8 cellular contexts compared by ENCODE assay signal in genomic region chr3:44648564-44649229, GRCh38. TPM values are rescaled to one million over a fixed set of nuclear protein-coding genes. Genes with fewer than 3 reads are reported as not detected.
DNase-seq lines count a peak whose midpoint lies in the region; ATAC-seq, FAIRE-seq and TF ChIP-seq lines count a peak whose summit lies in the region.

Gene ZNF35 (plus strand): TSS chr3:44648732. CDS start chr3:44651068, 2,336 bp downstream.

- ATAC-seq in GM21515 (IDR thresholded peaks at IDR 0.05; ENCODE audit: unreplicated experiment) = peak; percentile 91
- peak; percentile 98 for ATAC-seq in PC-3
- ATAC-seq in left cardiac atrium = peak; percentile 97 to 98
- peak; percentile 96 to 99 (median 98) for ATAC-seq in pancreas
- peak; percentile 94 for ATAC-seq in aorta (ENCODE audit: low FRiP score)

- TF ChIP-seq CTCF in PC-3 (conservative IDR thresholded peaks at IDR 0.05; ENCODE audit: low read depth, low read length) = no peak
- TF ChIP-seq CTCF in pancreas (IDR thresholded peaks at IDR 0.05) = no peak

- H3K9me3 ChIP-seq in ES-I3 (ENCODE audit: control insufficient read depth, insufficient read depth, low read length) = peaks cover 7% of the 10 kb centered on the region; the same call in 1 of the 2 replicates
- peaks cover 4% of the 10 kb centered on the region; the same call in 1 of the 2 replicates for H3K9me3 ChIP-seq in HUES48 (ENCODE audit: control insufficient read depth, insufficient read depth, low read length)
- peaks cover 5% of the 10 kb centered on the region; the same call in 1 of the 2 replicates for H3K9me3 ChIP-seq in PC-3 (ENCODE audit: low read length)
- no peaks in the 10 kb centered on the region for H3K9me3 ChIP-seq in pancreas
- no peaks in the 10 kb centered on the region for H3K9me3 ChIP-seq in aorta (ENCODE audit: control insufficient read depth, low read length)

- no peaks in the 10 kb centered on the region for H3K4me1 ChIP-seq in ES-I3 (ENCODE audit: insufficient read depth, low read length)
- H3K4me1 ChIP-seq in HUES48 (ENCODE audit: control insufficient read depth, insufficient read depth, low read length) = peaks cover 5% of the 10 kb centered on the region; the same call in 1 of the 2 replicates
- peaks cover 3% of the 10 kb centered on the region; the same call in 1 of the 2 replicates for H3K4me1 ChIP-seq in PC-3 (ENCODE audit: insufficient read depth, low read length)
- H3K4me1 ChIP-seq in pancreas = peaks cover 0 to 6% (median 6%) of the 10 kb centered on the region in 3 donors
- peaks cover 0 to 2% of the 10 kb centered on the region in 2 donors for H3K4me1 ChIP-seq in aorta (ENCODE audit: control insufficient read depth in 1 of 2, insufficient read depth in 2 of 2, low read length in 2 of 2)

- H3K9ac ChIP-seq in ES-I3 (ENCODE audit: low read depth, low read length) (peak within 1 kb of the TSS; percentile 79), HUES48 (ENCODE audit: low read depth, low read length) (peak within 1 kb of the TSS; percentile 83), PC-3 (ENCODE audit: low read length) (peak within 1 kb of the TSS; percentile 88)

- BruUV-seq in PC-3 (replicated peaks; lab: Mats Ljungman, UMichigan) = TSS peak; percentile 77

- DNase-seq in PC-3 (peak; percentile 92), amniotic stem cell (lab: John Stamatoyannopoulos, UW) (peak; percentile 79), left cardiac atrium (peak; percentile 88), pancreas (peak; percentile 66 to 88 (median 72)), aorta (peak; percentile 85 to 90)

- no peaks in the 10 kb centered on the region for H3F3A ChIP-seq in PC-3 (ENCODE audit: low read length, unreplicated experiment)

- CTCF ChIA-PET in PC-3 (lab: Charles Lee) = no interaction called here

- H3K9me2 ChIP-seq in PC-3 (replicated peaks; ENCODE audit: low read length) = no peaks in the 10 kb centered on the region

- H3K4me3 ChIP-seq in HUES48 (ENCODE audit: low read depth, low read length) = peak within 1 kb of the TSS; percentile 98
- peak within 1 kb of the TSS; percentile 74 for H3K4me3 ChIP-seq in PC-3 (ENCODE audit: low read length)
- H3K4me3 ChIP-seq in pancreas = peak within 1 kb of the TSS; percentile 80 to 93 (median 86)
- H3K4me3 ChIP-seq in aorta (ENCODE audit: low read length in 2 of 2) = peak within 1 kb of the TSS; percentile 61 to 87

- H3K4me2 ChIP-seq in PC-3 (ENCODE audit: low read length) = peak within 1 kb of the TSS; percentile 88

- H4K20me1 ChIP-seq in PC-3 (ENCODE audit: low read length) = no peaks in the 10 kb centered on the region

- WGBS in pancreas, 2 donors = 0 to 1% methylated on average over 30 to 37 of the region's 37 CpGs
- 1% methylated on average over 35 to 37 of the region's 37 CpGs for WGBS in aorta, 2 donors

- H3K79me2 ChIP-seq in PC-3 (ENCODE audit: low read length) = peaks cover 27% of the 10 kb centered on the region

- H3K27me3 ChIP-seq in HUES48 (ENCODE audit: control insufficient read depth, insufficient read depth, low read length) (no peaks in the 10 kb centered on the region), PC-3 (ENCODE audit: low read length) (no peaks in the 10 kb centered on the region), pancreas (no peaks in the 10 kb centered on the region), aorta (ENCODE audit: control insufficient read depth in 1 of 2, insufficient read depth in 2 of 2, low read length in 1 of 2) (no peaks in the 10 kb centered on the region)

- intact Hi-C loops in PC-3 (cut with micrococcal nuclease) (loop anchor here (1.0 to 10.0 kb wide), 3 partner anchors 24 to 236 kb away; no protein-coding TSS in a partner anchor), left cardiac atrium (cut with DNase I) (loop anchor here in 1 of 2 donors (10.0 kb wide), 1 partner anchor 324 kb away; no protein-coding TSS in a partner anchor), pancreas (cut with DNase I) (no loop called here), aorta (cut with DNase I) (loop anchor here in 1 of 2 donors (5.0 kb wide), 1 partner anchor 114 kb away; the partner anchor contains the start of genes KIAA1143 and KIF15)

- peak within 1 kb of the TSS; percentile 86 for H3K27ac ChIP-seq in HUES48 (ENCODE audit: low read depth, low read length)
- no peak within 1 kb of the TSS for H3K27ac ChIP-seq in PC-3 (ENCODE audit: low read length)
- peak within 1 kb of the TSS; percentile 13 to 42 (median 23) for H3K27ac ChIP-seq in pancreas
- H3K27ac ChIP-seq in aorta (ENCODE audit: low read depth in 1 of 2, low read length in 2 of 2) = peak within 1 kb of the TSS in 1 of 2 donors; percentile 19

- POLR2A ChIA-PET in PC-3 (lab: Charles Lee; ENCODE audit: unreplicated experiment) = interaction anchor here (0.6 kb wide), 1 partner anchor 414 kb away, joined by 6 read pairs; no protein-coding TSS in a partner anchor

- H3K36me3 ChIP-seq in ES-I3 (ENCODE audit: insufficient read depth, low read length) (peaks cover 21% of the 10 kb centered on the region), HUES48 (ENCODE audit: control insufficient read depth, insufficient read depth, low read length) (peaks cover 33% of the 10 kb centered on the region), PC-3 (ENCODE audit: low read depth, low read length) (peaks cover 37% of the 10 kb centered on the region), pancreas (peaks cover 0 to 17% (median 8%) of the 10 kb centered on the region in 3 donors), aorta (ENCODE audit: control insufficient read depth in 1 of 2, insufficient read depth in 2 of 2, low read length in 1 of 2) (peaks cover 8 to 15% of the 10 kb centered on the region in 2 donors)

- peak within 1 kb of the TSS; percentile 91 for H2AFZ ChIP-seq in PC-3 (ENCODE audit: low read length)

- FAIRE-seq in pancreas (lab: Jason Lieb, UNC) = no peak

RNA-seq across cellular contexts. Expression of gene ZNF35, which starts in this region (rescaled TPM):
- total RNA-seq in PC-3 (2014; rRNA removed) (12.0 and 12.4 TPM in 2 replicates), left cardiac atrium (10 to 100 TPM in 1 of 2 donors, 1 to 10 TPM in 1; 4.9 to 13.5 TPM), pancreas (1 to 10 TPM; 2.6 to 5.1 (median 3.0) TPM), aorta (10 to 100 TPM in 1 of 2 donors, 1 to 10 TPM in 1; 7.8 to 12.8 TPM)
- polyA plus RNA-seq in pancreas (1 to 10 TPM; 1.8 to 3.1 TPM), aorta (1 to 10 TPM; 3.6 to 4.6 TPM)
